In genomic region chr17:2179615-2180295, GRCh38 we compare ENCODE assay signal across 8 cellular contexts.
DNase-seq lines count a peak whose midpoint lies in the region; ATAC-seq and TF ChIP-seq lines count a peak whose summit lies in the region.

No MANE protein-coding gene starts in this region.

- no peak overlapping the region for H3K4me3 ChIP-seq in CD4-positive, CD25-positive, alpha-beta regulatory T cell (ENCODE audit: low read depth, low read length)
- no peak overlapping the region for H3K4me3 ChIP-seq in fibroblast of pulmonary artery (replicated peaks; ENCODE audit: low read depth, low read length)
- H3K4me3 ChIP-seq in H7 (ENCODE audit: insufficient read depth, low read depth, low read length), result no peak overlapping the region

- DNase-seq in CD4-positive, CD25-positive, alpha-beta regulatory T cell, result no peak
- DNase-seq in fibroblast of pulmonary artery (ENCODE audit: low read depth), result peak; percentile 98
- peak; percentile 84 for DNase-seq in pons (ENCODE audit: low spot score)
- DNase-seq in RPMI8226, result no peak
- no peak for DNase-seq in stimulated activated CD4-positive, alpha-beta T cell treated with anti-CD3 and anti-CD28 coated beads, Interleukin-15, amount 100 ng/mL, for 24 hours
- DNase-seq in H7, result no peak

- peaks cover 0 to 5% (median 2%) of the 10 kb centered on the region in 4 donors for H3K4me1 Mint-ChIP-seq in CD4-positive, CD25-positive, alpha-beta regulatory T cell

- no peaks in the 10 kb centered on the region for H3K27me3 Mint-ChIP-seq in CD4-positive, CD25-positive, alpha-beta regulatory T cell

- ATAC-seq in CD4-positive, CD25-positive, alpha-beta regulatory T cell (ENCODE audit: low read depth in 2 of 2), result no peak
- ATAC-seq in HG02588 (IDR thresholded peaks at IDR 0.05; ENCODE audit: unreplicated experiment), result no peak

- peak overlapping the region in 2 of 3 donors; percentile 24 to 52 for H3K27ac Mint-ChIP-seq in CD4-positive, CD25-positive, alpha-beta regulatory T cell

- no peaks in the 10 kb centered on the region for H3K27me3 ChIP-seq in CD4-positive, CD25-positive, alpha-beta regulatory T cell (ENCODE audit: control insufficient read depth, insufficient read depth, low read length)
- no peaks in the 10 kb centered on the region for H3K27me3 ChIP-seq in H7 (ENCODE audit: control insufficient read depth, insufficient read depth, low read length)

- H3K4me3 Mint-ChIP-seq in CD4-positive, CD25-positive, alpha-beta regulatory T cell, result no peak overlapping the region

- H3K36me3 Mint-ChIP-seq in CD4-positive, CD25-positive, alpha-beta regulatory T cell, result peaks cover 24% of the 10 kb centered on the region

- no peaks in the 10 kb centered on the region for H3K9me3 Mint-ChIP-seq in CD4-positive, CD25-positive, alpha-beta regulatory T cell

- peaks cover 48% of the 10 kb centered on the region for H3K36me3 ChIP-seq in CD4-positive, CD25-positive, alpha-beta regulatory T cell (ENCODE audit: control insufficient read depth, insufficient read depth, low read length)
- H3K36me3 ChIP-seq in H7 (replicated peaks; ENCODE audit: control insufficient read depth, insufficient read depth, low read length), result no peaks in the 10 kb centered on the region; the same call in none of the 2 replicates

- H3K9me3 ChIP-seq in CD4-positive, CD25-positive, alpha-beta regulatory T cell (ENCODE audit: control insufficient read depth in 2 of 2, low read length in 2 of 2), result no peaks in the 10 kb centered on the region

- no peak overlapping the region for H3K27ac ChIP-seq in CD4-positive, CD25-positive, alpha-beta regulatory T cell (ENCODE audit: insufficient read depth, low read length, poor library complexity, severe bottlenecking)

- H3K4me1 ChIP-seq in CD4-positive, CD25-positive, alpha-beta regulatory T cell (ENCODE audit: control insufficient read depth, insufficient read depth, low read length, poor library complexity, severe bottlenecking), result no peaks in the 10 kb centered on the region

- TF ChIP-seq CTCF in fibroblast of pulmonary artery (IDR thresholded peaks at IDR 0.05; ENCODE audit: low read length, missing control alignments), result no peak

TF ChIP-seq in PFSK-1, 5 proteins besides CTCF, POLR2A, EP300 and RAD21:
- TF ChIP-seq FOXP2 (optimal IDR thresholded peaks at IDR 0.05; ENCODE audit: borderline replicate concordance, extremely low read depth, extremely low read length, insufficient read depth) (no peak), SIN3A (IDR thresholded peaks at IDR 0.05; ENCODE audit: borderline replicate concordance, insufficient read depth, low read length) (no peak), TAF1 (IDR thresholded peaks at IDR 0.05; ENCODE audit: borderline replicate concordance, insufficient read depth, low read length) (no peak), REST (IDR thresholded peaks at IDR 0.05; ENCODE audit: insufficient read depth in 1 of 2, low read depth in 2 of 2, low read length in 2 of 2) (0 out of 4 replicates have a peak, but pooled peaks of 1 of the 2 experiments have one; percentile 61), POLR2AphosphoS5 (IDR thresholded peaks at IDR 0.05; ENCODE audit: low read depth, low read length) (peak; percentile 56; the same call in 1 of the 2 replicates)

Comparison
In these comparisons a context has a peak if more than half of its experiments do, and no peak if none do; other contexts are left out.
1. DNase-seq: peak in fibroblast of pulmonary artery (single experiment) and pons (single experiment); none in CD4-positive, CD25-positive, alpha-beta regulatory T cell (0 of 3), RPMI8226 (single experiment), stimulated activated CD4-positive, alpha-beta T cell treated with anti-CD3 and anti-CD28 coated beads, Interleukin-15, amount 100 ng/mL, for 24 hours (single experiment) and H7 (single experiment).